ENCODE assay signal across 10 cellular contexts in genomic region chr1:30743584-30744059, GRCh38. TPM values are rescaled to one million over a fixed set of nuclear protein-coding genes. Genes with fewer than 3 reads are reported as not detected.
DNase-seq lines count a peak whose midpoint lies in the region; ATAC-seq and TF ChIP-seq lines count a peak whose summit lies in the region.
"Had no signal": no experiment of that assay in that cellular context is flagged by ENCODE, and none has a peak within 500 bp of the region (broad histone marks: within the 10 kb centered on the region; RNA-seq: fewer than 3 reads in every experiment).

No MANE protein-coding gene starts in this region.

- H3K27ac Mint-ChIP-seq in activated CD4-positive, alpha-beta T cell treated with anti-CD3 and anti-CD28 coated beads, Interleukin-2, amount 10 ng/mL, durations not matched to agents 7 days and 5 days: peak overlapping the region; percentile 92
- H3K27ac Mint-ChIP-seq in immature natural killer cell (peak overlapping the region; percentile 95 to 100 (median 98)), type B pancreatic cell (no peak overlapping the region)

- peak overlapping the region; percentile 95 for H3K4me2 ChIP-seq in KMS-11

- no peak overlapping the region; the same call in 1 of the 2 replicates for H3K9ac ChIP-seq in KMS-11

- H3K27ac ChIP-seq in KMS-11: peak overlapping the region; percentile 90
- H3K27ac ChIP-seq: C4-2B had no signal

- ATAC-seq in GM21825 (IDR thresholded peaks at IDR 0.05; ENCODE audit: unreplicated experiment): no peak

- CTCF ChIA-PET in activated CD4-positive, alpha-beta T cell treated with anti-CD3 and anti-CD28 coated beads, Interleukin-2, amount 10 ng/mL, durations not matched to agents 7 days and 5 days (lab: Charles Lee): interaction anchor here (0.6 to 8.3 kb wide), 7 partner anchors 13 to 269 kb away, joined by 3 to 63 read pairs (median 4); partner anchors contain the start of gene LAPTM5

- H3K27me3 Mint-ChIP-seq in activated CD4-positive, alpha-beta T cell treated with anti-CD3 and anti-CD28 coated beads, Interleukin-2, amount 10 ng/mL, durations not matched to agents 7 days and 5 days: no peaks in the 10 kb centered on the region
- H3K27me3 Mint-ChIP-seq in immature natural killer cell (ENCODE audit: low read depth in 3 of 3) (peaks cover 21 to 38% (median 35%) of the 10 kb centered on the region in 3 donors), type B pancreatic cell (no peaks in the 10 kb centered on the region)

- peak; percentile 61 for DNase-seq in NK-92 treated with Interleukin-12 subunit alpha and Interleukin-12 subunit beta, amount 100 ng/mL, for 24 hours (lab: John Stamatoyannopoulos, UW)
- no peak for DNase-seq in NK-92 (lab: John Stamatoyannopoulos, UW; ENCODE audit: unreplicated experiment)
- DNase-seq in activated CD4-positive, alpha-beta T cell treated with anti-CD3 and anti-CD28 coated beads, Interleukin-2, amount 10 ng/mL, durations not matched to agents 7 days and 5 days: peak; percentile 88
- peak; percentile 79 to 83 (median 82) for DNase-seq in immature natural killer cell
- DNase-seq in type B pancreatic cell (ENCODE audit: extremely low spot score, unreplicated experiment): no peak
- DNase-seq in cerebellum (ENCODE audit: low spot score): no peak

- no peak overlapping the region for H2AFZ ChIP-seq in KMS-11 (ENCODE audit: low read depth)

- H4K20me1 ChIP-seq in KMS-11 (ENCODE audit: insufficient read depth): no peaks in the 10 kb centered on the region

- no peaks in the 10 kb centered on the region for H3K9me3 Mint-ChIP-seq in activated CD4-positive, alpha-beta T cell treated with anti-CD3 and anti-CD28 coated beads, Interleukin-2, amount 10 ng/mL, durations not matched to agents 7 days and 5 days
- H3K9me3 Mint-ChIP-seq in immature natural killer cell (peaks cover 0 to 3% (median 0%) of the 10 kb centered on the region in 6 donors), type B pancreatic cell (no peaks in the 10 kb centered on the region)

- no peak for TF ChIP-seq CTCF in KMS-11 (conservative IDR thresholded peaks at IDR 0.05; ENCODE audit: low read depth, low read length)
- no peak for TF ChIP-seq CTCF in type B pancreatic cell (conservative IDR thresholded peaks at IDR 0.05)

- POLR2A ChIA-PET in activated CD4-positive, alpha-beta T cell treated with anti-CD3 and anti-CD28 coated beads, Interleukin-2, amount 10 ng/mL, durations not matched to agents 7 days and 5 days (lab: Charles Lee): interaction anchor here (0.6 to 1.7 kb wide), 5 partner anchors 11 to 1393 kb away, joined by 4 to 8 read pairs (median 5); no protein-coding TSS in a partner anchor

- H3K4me1 Mint-ChIP-seq in activated CD4-positive, alpha-beta T cell treated with anti-CD3 and anti-CD28 coated beads, Interleukin-2, amount 10 ng/mL, durations not matched to agents 7 days and 5 days: peaks cover 95% of the 10 kb centered on the region
- H3K4me1 Mint-ChIP-seq in immature natural killer cell (peaks cover 99 to 100% of the 10 kb centered on the region in 2 donors), type B pancreatic cell (ENCODE audit: unreplicated experiment) (peaks cover 24% of the 10 kb centered on the region)

- H3K4me3 ChIP-seq in KMS-11 (IDR thresholded peaks at IDR 0.05; ENCODE audit: insufficient read depth, low read depth, low read length): peak overlapping the region; percentile 44
- H3K4me3 ChIP-seq: lung had no signal

- H3K79me2 ChIP-seq in KMS-11 (ENCODE audit: insufficient read depth, low read depth): no peaks in the 10 kb centered on the region; the same call in 1 of the 2 replicates

- no peaks in the 10 kb centered on the region; the same call in 1 of the 2 replicates for H3K36me3 ChIP-seq in KMS-11 (ENCODE audit: insufficient read depth)

- H3K36me3 Mint-ChIP-seq in activated CD4-positive, alpha-beta T cell treated with anti-CD3 and anti-CD28 coated beads, Interleukin-2, amount 10 ng/mL, durations not matched to agents 7 days and 5 days (ENCODE audit: low read depth): peaks cover 79% of the 10 kb centered on the region
- peaks cover 27 to 39% (median 27%) of the 10 kb centered on the region in 3 donors for H3K36me3 Mint-ChIP-seq in immature natural killer cell
- H3K36me3 Mint-ChIP-seq in type B pancreatic cell: no peaks in the 10 kb centered on the region

- peak overlapping the region; percentile 68 for H3K4me3 Mint-ChIP-seq in activated CD4-positive, alpha-beta T cell treated with anti-CD3 and anti-CD28 coated beads, Interleukin-2, amount 10 ng/mL, durations not matched to agents 7 days and 5 days
- H3K4me3 Mint-ChIP-seq in immature natural killer cell (peak overlapping the region; percentile 71 to 86 (median 81)), type B pancreatic cell (no peak overlapping the region)

- no peaks in the 10 kb centered on the region; the same call in 1 of the 2 replicates for H3K27me3 ChIP-seq in KMS-11 (ENCODE audit: insufficient read depth, low read depth)

- H3K4me1 ChIP-seq in KMS-11 (ENCODE audit: low read depth, poor library complexity, severe bottlenecking): peaks cover 63% of the 10 kb centered on the region

RNA-seq across cellular contexts. Expression of gene LAPTM5, which starts 14.0 kb away (rescaled TPM):
- 100 to 1,000 TPM; 481 to 584 TPM for total RNA-seq in activated CD4-positive, alpha-beta T cell treated with anti-CD3 and anti-CD28 coated beads, Interleukin-2, amount 10 ng/mL, durations not matched to agents 7 days and 5 days
- 100 to 1,000 TPM; 464 to 744 (median 541) TPM for polyA plus RNA-seq in immature natural killer cell
- 0.24 and 0.29 TPM in 2 replicates for total RNA-seq in type B pancreatic cell (ENCODE audit: low replicate concordance)
- total RNA-seq in cerebellum: 7.8 TPM

RNA-seq across cellular contexts. Expression of gene MATN1, which starts 20.2 kb away (rescaled TPM):
- not detected for total RNA-seq in activated CD4-positive, alpha-beta T cell treated with anti-CD3 and anti-CD28 coated beads, Interleukin-2, amount 10 ng/mL, durations not matched to agents 7 days and 5 days
- polyA plus RNA-seq in immature natural killer cell: not detected
- 0.24 and 0.40 TPM in 2 replicates for total RNA-seq in type B pancreatic cell (ENCODE audit: low replicate concordance)
- total RNA-seq in cerebellum: 0.36 TPM

Comparison
In these comparisons a context has a peak if more than half of its experiments do, and no peak if none do; other contexts are left out.
1. DNase-seq: peak in NK-92 treated with Interleukin-12 subunit alpha and Interleukin-12 subunit beta, amount 100 ng/mL, for 24 hours (single experiment), activated CD4-positive, alpha-beta T cell treated with anti-CD3 and anti-CD28 coated beads, Interleukin-2, amount 10 ng/mL, durations not matched to agents 7 days and 5 days (single experiment) and immature natural killer cell (3 of 3); none in NK-92 (single experiment), type B pancreatic cell (single experiment) and cerebellum (single experiment).
2. RNA of gene LAPTM5, which starts 14.0 kb away (total RNA-seq): 481 to 584 TPM in activated CD4-positive, alpha-beta T cell treated with anti-CD3 and anti-CD28 coated beads, Interleukin-2, amount 10 ng/mL, durations not matched to agents 7 days and 5 days; 7.8 TPM in cerebellum (single experiment) and 0.24 to 0.29 TPM in type B pancreatic cell; every median in the first group is over 10 times any median in the second.